18 cellular contexts compared by ENCODE assay signal in genomic region chr1:221039616-221040015, GRCh38.
A peak's percentile ranks its signal among the peaks of the same experiment; 100 is the strongest.
DNase-seq lines count a peak whose midpoint lies in the region; ATAC-seq and TF ChIP-seq lines count a peak whose summit lies in the region.
"Had no signal": no experiment of that assay in that cellular context is flagged by ENCODE, and none has a peak within 500 bp of the region (broad histone marks: within the 10 kb centered on the region; RNA-seq: fewer than 3 reads in every experiment).

No MANE protein-coding gene starts in this region.

- no peak overlapping the region for H3K23ac ChIP-seq in H9 (ENCODE audit: insufficient read length, low read depth, low read length)

- no peak for TF ChIP-seq RAD21 in SK-N-SH (IDR thresholded peaks at IDR 0.05; ENCODE audit: low read length)

- no peak overlapping the region for H3K4ac ChIP-seq in H9 (ENCODE audit: low read depth, low read length)

- no peaks in the 10 kb centered on the region for H3K36me3 ChIP-seq in SK-N-SH (replicated peaks in 1 of 2; ENCODE audit: control insufficient read depth in 1 of 2, insufficient read depth in 2 of 2, low read length in 1 of 2)
- H3K36me3 ChIP-seq: HAP-1, upper lobe of left lung, WERI-Rb-1 had no signal

- H3K4me1 Mint-ChIP-seq in H9 (peaks cover 16 to 25% of the 10 kb centered on the region in 2 experiments), osteocyte (ENCODE audit: unreplicated experiment) (no peaks in the 10 kb centered on the region)
- H3K4me1 Mint-ChIP-seq: brain had no signal

- TF ChIP-seq EP300 in SK-N-SH (IDR thresholded peaks at IDR 0.05; ENCODE audit: borderline replicate concordance in 1 of 2, low read depth in 1 of 2, low read length in 1 of 2) = no peak

- H3K27ac ChIP-seq in H9 (ENCODE audit: insufficient read length, low read depth, low read length) (no peak overlapping the region), SK-N-SH (ENCODE audit: low read depth in 2 of 2, low read length in 1 of 2) (no peak overlapping the region), substantia nigra (ENCODE audit: low read depth, low read length, poor library complexity, severe bottlenecking) (no peak overlapping the region)
- H3K27ac ChIP-seq: upper lobe of left lung, WERI-Rb-1 had no signal

- no peaks in the 10 kb centered on the region for H3K79me1 ChIP-seq in H9 (ENCODE audit: insufficient read depth, low read depth, low read length, poor library complexity, severe bottlenecking)

- no peak overlapping the region for H2BK120ac ChIP-seq in H9 (ENCODE audit: low read depth, low read length, poor library complexity, severe bottlenecking)

- TF ChIP-seq CTCF in AG10803 (conservative IDR thresholded peaks at IDR 0.05; ENCODE audit: low read length) (no peak), H9 (conservative IDR thresholded peaks at IDR 0.05) (no peak), SK-N-SH (IDR thresholded peaks at IDR 0.05) (no peak), osteocyte (IDR thresholded peaks at IDR 0.05) (no peak)

- H3K9me3 Mint-ChIP-seq in H9 (peaks cover 1 to 3% of the 10 kb centered on the region in 2 experiments; a peak in 2 of 5 replicates), osteocyte (ENCODE audit: unreplicated experiment) (peaks cover 8% of the 10 kb centered on the region)
- H3K9me3 Mint-ChIP-seq: brain had no signal

- H2BK5ac ChIP-seq in H9 (ENCODE audit: insufficient read length, low read length) = no peak overlapping the region

- H3K36me3 Mint-ChIP-seq in H9 (ENCODE audit: insufficient read depth in 1 of 3, low read depth in 3 of 3) (no peaks in the 10 kb centered on the region; a peak in 1 of 7 replicates), osteocyte (ENCODE audit: unreplicated experiment) (no peaks in the 10 kb centered on the region)
- H3K36me3 Mint-ChIP-seq: activated CD8-positive, alpha-beta memory T cell treated with anti-CD3 and anti-CD28 coated beads, Interleukin-2, amount 10 ng/mL, durations not matched to agents 7 days and 5 days; brain had no signal

- H2BK20ac ChIP-seq in H9 (ENCODE audit: low read depth, low read length, poor library complexity, severe bottlenecking) = no peak overlapping the region

- no peak overlapping the region for H4K91ac ChIP-seq in H9 (ENCODE audit: insufficient read length, low read depth, low read length)

- H3K27me3 Mint-ChIP-seq in H9 (ENCODE audit: low read depth) (no peaks in the 10 kb centered on the region), osteocyte (ENCODE audit: unreplicated experiment) (peaks cover 7% of the 10 kb centered on the region)
- H3K27me3 Mint-ChIP-seq: activated CD8-positive, alpha-beta memory T cell treated with anti-CD3 and anti-CD28 coated beads, Interleukin-2, amount 10 ng/mL, durations not matched to agents 7 days and 5 days had no signal

- WGBS in H9 (ENCODE audit: extremely low coverage, insufficient read length, low lambda C conversion rate) = no CpG with 5 or more reads among the region's 1 CpG
- 48% methylated on average over 1 of the region's 1 CpG for WGBS in SK-N-SH (ENCODE audit: low lambda C conversion rate)

- no peak overlapping the region for H2AK5ac ChIP-seq in H9 (ENCODE audit: insufficient read length, low read length)

- H4K5ac ChIP-seq in H9 (ENCODE audit: insufficient read length, low read depth, low read length) = no peak overlapping the region

- H3K14ac ChIP-seq in H9 (ENCODE audit: insufficient read depth, low read length) = no peak overlapping the region

- H3K4me2 ChIP-seq in H9 (ENCODE audit: insufficient read depth, insufficient read length, low read length) = no peak overlapping the region
- H3K4me2 ChIP-seq in SK-N-SH = no peak overlapping the region

- H2BK15ac ChIP-seq in H9 (ENCODE audit: low read depth, low read length) = no peak overlapping the region

- no peak overlapping the region for H4K8ac ChIP-seq in H9 (replicated peaks; ENCODE audit: insufficient read length, low read depth, low read length)

- H3K4me3 Mint-ChIP-seq in H9 (no peak overlapping the region), osteocyte (ENCODE audit: unreplicated experiment) (no peak overlapping the region)
- H3K4me3 Mint-ChIP-seq: activated CD8-positive, alpha-beta memory T cell treated with anti-CD3 and anti-CD28 coated beads, Interleukin-2, amount 10 ng/mL, durations not matched to agents 7 days and 5 days; brain had no signal

- no peaks in the 10 kb centered on the region for H3K9me3 ChIP-seq in H9 (ENCODE audit: control insufficient read depth, low read depth, low read length)
- no peaks in the 10 kb centered on the region for H3K9me3 ChIP-seq in SK-N-SH
- H3K9me3 ChIP-seq: HAP-1, upper lobe of left lung had no signal

- no peak overlapping the region for H3T11ph ChIP-seq in H9 (ENCODE audit: low read length)

- H3K27ac Mint-ChIP-seq in H9 = peak overlapping the region in 2 of 3 experiments; percentile 17 to 56; a peak in 2 of 7 replicates
- no peak overlapping the region for H3K27ac Mint-ChIP-seq in osteocyte (ENCODE audit: unreplicated experiment)
- H3K27ac Mint-ChIP-seq: activated CD8-positive, alpha-beta memory T cell treated with anti-CD3 and anti-CD28 coated beads, Interleukin-2, amount 10 ng/mL, durations not matched to agents 7 days and 5 days; brain had no signal

- H3K4me3 ChIP-seq in AG10803 (ENCODE audit: low read length) (no peak overlapping the region), SK-N-SH (ENCODE audit: low read depth in 2 of 2, low read length in 1 of 2) (no peak overlapping the region)
- H3K4me3 ChIP-seq: HAP-1, upper lobe of left lung had no signal

- no peak overlapping the region for H3K18ac ChIP-seq in H9 (ENCODE audit: insufficient read length, low read depth, low read length)

- CTCF ChIA-PET in SK-N-SH (lab: Yijun Ruan, JAX) = no interaction called here

- H3K4me1 ChIP-seq in H9 (ENCODE audit: insufficient read depth, low read length) (no peaks in the 10 kb centered on the region; the same call in 1 of the 2 replicates), SK-N-SH (ENCODE audit: control insufficient read depth in 1 of 2, insufficient read depth in 2 of 2, low read depth in 1 of 2, low read length in 1 of 2) (peaks cover 5 to 10% of the 10 kb centered on the region in 2 experiments; a peak in 3 of 4 replicates)
- H3K4me1 ChIP-seq: HAP-1 had no signal

- H3K56ac ChIP-seq in H9 (ENCODE audit: insufficient read length, low read depth, low read length) = no peak overlapping the region

- H2AFZ ChIP-seq in H9 (ENCODE audit: low read length) = no peak overlapping the region
- no peak overlapping the region for H2AFZ ChIP-seq in SK-N-SH (ENCODE audit: low read depth)

- H2BK12ac ChIP-seq in H9 (ENCODE audit: insufficient read length, low read depth, low read length) = no peak overlapping the region

- ATAC-seq in GM21786 (IDR thresholded peaks at IDR 0.05; ENCODE audit: unreplicated experiment) = no peak
- ATAC-seq in HG03342 (IDR thresholded peaks at IDR 0.05; ENCODE audit: unreplicated experiment) = no peak
- ATAC-seq: activated CD8-positive, alpha-beta memory T cell treated with anti-CD3 and anti-CD28 coated beads, Interleukin-2, amount 10 ng/mL, durations not matched to agents 7 days and 5 days; sciatic nerve had no signal

- H3K27me3 ChIP-seq in H9 (ENCODE audit: insufficient read depth, low read length) = no peaks in the 10 kb centered on the region
- no peaks in the 10 kb centered on the region for H3K27me3 ChIP-seq in SK-N-SH (ENCODE audit: insufficient read depth)
- H3K27me3 ChIP-seq: upper lobe of left lung had no signal

- H3K79me2 ChIP-seq in H9 (ENCODE audit: insufficient read depth, low read length) (no peaks in the 10 kb centered on the region), SK-N-SH (ENCODE audit: insufficient read depth) (no peaks in the 10 kb centered on the region)

- H3K9ac ChIP-seq in H9 (ENCODE audit: extremely low read depth, insufficient read length, low read length) = no peak overlapping the region
- H3K9ac ChIP-seq in SK-N-SH = no peak overlapping the region

- H4K20me1 ChIP-seq in H9 (ENCODE audit: control insufficient read depth, insufficient read depth, insufficient read length) (no peaks in the 10 kb centered on the region), SK-N-SH (ENCODE audit: insufficient read depth) (no peaks in the 10 kb centered on the region)

- DNase-seq in AG10803 (ENCODE audit: low read depth) = peak; percentile 62
- no peak for DNase-seq in H9
- peak; percentile 27 for DNase-seq in SK-N-SH
- peak; percentile 8 for DNase-seq in fibroblast of peridontal ligament (ENCODE audit: extremely low read depth)
- DNase-seq in substantia nigra (lab: John Stamatoyannopoulos, UW) = no peak
- DNase-seq in osteocyte (ENCODE audit: extremely low spot score, unreplicated experiment) = no peak
- DNase-seq: activated CD8-positive, alpha-beta memory T cell treated with anti-CD3 and anti-CD28 coated beads, Interleukin-2, amount 10 ng/mL, durations not matched to agents 7 days and 5 days; activated naive CD4-positive, alpha-beta T cell treated with Interleukin-2 at 50 U/mL for 16 hours; effector CD8-positive, alpha-beta T cell; NCI-H1436 treated with DMSO at 0.1 percent for 48 hours; stimulated activated CD4-positive, alpha-beta T cell treated with anti-CD3 and anti-CD28 coated beads, Interleukin-4, amount 100 ng/mL, for 24 hours; upper lobe of left lung; WERI-Rb-1 had no signal

- POLR2A ChIA-PET in SK-N-SH (lab: Yijun Ruan, JAX) = no interaction called here

- no peaks in the 10 kb centered on the region for H3K9me2 ChIP-seq in SK-N-SH

- no peaks in the 10 kb centered on the region for H3K23me2 ChIP-seq in H9 (ENCODE audit: insufficient read length, low read depth, low read length, poor library complexity, severe bottlenecking)

- peaks cover 16% of the 10 kb centered on the region for H3F3A ChIP-seq in SK-N-SH (replicated peaks; ENCODE audit: insufficient read depth)

TF ChIP-seq in SK-N-SH, 30 proteins besides CTCF, POLR2A, EP300 and RAD21 (continues in another document):
- TF ChIP-seq NRF1 (IDR thresholded peaks at IDR 0.05; ENCODE audit: low read depth, low read length) (no peak), YY1 (IDR thresholded peaks at IDR 0.05; ENCODE audit: low read depth) (no peak), RXRA (IDR thresholded peaks at IDR 0.05; ENCODE audit: borderline replicate concordance, low read depth) (no peak), RFX5 (IDR thresholded peaks at IDR 0.05; ENCODE audit: low read length) (no peak), TCF12 (IDR thresholded peaks at IDR 0.05) (peak; percentile 23), ELF1 (IDR thresholded peaks at IDR 0.05) (no peak), EZH2phosphoT487 (IDR thresholded peaks at IDR 0.05; ENCODE audit: borderline replicate concordance, low read depth) (no peak), MXI1 (IDR thresholded peaks at IDR 0.05; ENCODE audit: low read depth, low read length) (no peak), POLR2AphosphoS5 (IDR thresholded peaks at IDR 0.05; ENCODE audit: low read depth, low read length) (no peak), GATA2 (CRISPR knock-in tag; IDR thresholded peaks at IDR 0.05) (no peak), SMC3 (IDR thresholded peaks at IDR 0.05; ENCODE audit: low read depth, low read length) (no peak), FOSL2 (IDR thresholded peaks at IDR 0.05; ENCODE audit: borderline replicate concordance, low read depth) (peak; percentile 59; the same call in 1 of the 2 replicates)

Comparison
In these comparisons a context has a peak if more than half of its experiments do, and no peak if none do; other contexts are left out.
1. DNase-seq: peak in AG10803 (single experiment), SK-N-SH (single experiment) and fibroblast of peridontal ligament (single experiment); none in H9 (single experiment), substantia nigra (0 of 49) and osteocyte (single experiment).